In genomic region chr12:93039062-93039461, GRCh38 we compare ENCODE assay signal across 24 cellular contexts.
"Had no signal": no experiment of that assay in that cellular context is flagged by ENCODE, and none has a peak within 500 bp of the region (broad histone marks: within the 10 kb centered on the region; RNA-seq: fewer than 3 reads in every experiment).

No MANE protein-coding gene starts in this region.

- H3K9me3 Mint-ChIP-seq: activated CD4-positive, alpha-beta memory T cell treated with anti-CD3 and anti-CD28 coated beads, Interleukin-2, amount 10 ng/mL, durations not matched to agents 7 days and 5 days; activated CD4-positive, alpha-beta T cell treated with anti-CD3 and anti-CD28 coated beads, Interleukin-2, amount 10 ng/mL, durations not matched to agents 24 days and 14 days; stimulated activated naive CD8-positive, alpha-beta T cell treated with anti-CD3 and anti-CD28 coated beads, Interleukin-15, Interleukin-2, amounts not matched to agents 100 ng/mL and 50 ng/mL, for 24 hours had no signal

- H3K27ac Mint-ChIP-seq: activated CD4-positive, alpha-beta memory T cell treated with anti-CD3 and anti-CD28 coated beads, Interleukin-2, amount 10 ng/mL, durations not matched to agents 7 days and 5 days; activated CD4-positive, alpha-beta T cell treated with anti-CD3 and anti-CD28 coated beads, Interleukin-2, amount 10 ng/mL, durations not matched to agents 24 days and 14 days; activated naive CD4-positive, alpha-beta T cell treated with anti-CD3 and anti-CD28 coated beads, Interleukin-2, amount 50 U/mL, for 24 hours; stimulated activated naive CD8-positive, alpha-beta T cell treated with anti-CD3 and anti-CD28 coated beads, Interleukin-15, Interleukin-2, amounts not matched to agents 100 ng/mL and 50 ng/mL, for 24 hours had no signal

- H3K36me3 ChIP-seq: gastrocnemius medialis, tibial artery had no signal

- DNase-seq: activated CD4-positive, alpha-beta memory T cell treated with anti-CD3 and anti-CD28 coated beads, Interleukin-2, amount 10 ng/mL, durations not matched to agents 7 days and 5 days; activated CD4-positive, alpha-beta T cell treated with anti-CD3 and anti-CD28 coated beads, Interleukin-2, amount 10 ng/mL, durations not matched to agents 24 days and 14 days; activated gamma-delta T cell treated with Interleukin-2 at 50 U/mL for 16 hours; anterior cingulate cortex; body of pancreas; central memory CD4-positive, alpha-beta T cell; effector memory CD4-positive, alpha-beta T cell; gastrocnemius medialis; hypothalamus; islet precursor cell; left colon; mesenchymal stem cell; mucosa of descending colon; nucleus accumbens; right cardiac atrium; stimulated activated CD4-positive, alpha-beta T cell treated with anti-CD3 and anti-CD28 coated beads, Interleukin-12 subunit alpha, Interleukin-12 subunit beta, amount 100 ng/mL, for 4 hours; stimulated activated CD4-positive, alpha-beta T cell treated with anti-CD3 and anti-CD28 coated beads, Interleukin-4, amount 100 ng/mL, for 4 hours; tibial artery had no signal

- H3K27me3 ChIP-seq: body of pancreas, gastrocnemius medialis, tibial artery had no signal

- H3K36me3 Mint-ChIP-seq: activated naive CD4-positive, alpha-beta T cell treated with anti-CD3 and anti-CD28 coated beads, Interleukin-2, amount 50 U/mL, for 24 hours had no signal

- ATAC-seq: activated CD4-positive, CD25-positive, alpha-beta regulatory T cell treated with anti-CD3 and anti-CD28 coated beads, Interleukin-2, amount 50 U/mL, for 24 hours; body of pancreas; esophagus mucosa; gastrocnemius medialis; left colon; mucosa of descending colon; right cardiac atrium had no signal

- H3K9ac ChIP-seq: parathyroid adenoma had no signal

- H3K27ac ChIP-seq: body of pancreas, gastrocnemius medialis, parathyroid adenoma, tibial artery, VCaP had no signal

- H3K9me3 ChIP-seq: body of pancreas, gastrocnemius medialis, mucosa of descending colon, tibial artery had no signal

- H3K4me1 Mint-ChIP-seq: activated CD4-positive, alpha-beta memory T cell treated with anti-CD3 and anti-CD28 coated beads, Interleukin-2, amount 10 ng/mL, durations not matched to agents 7 days and 5 days; activated CD4-positive, alpha-beta T cell treated with anti-CD3 and anti-CD28 coated beads, Interleukin-2, amount 10 ng/mL, durations not matched to agents 24 days and 14 days; activated naive CD4-positive, alpha-beta T cell treated with anti-CD3 and anti-CD28 coated beads, Interleukin-2, amount 50 U/mL, for 24 hours had no signal

- H3K4me1 ChIP-seq: body of pancreas, gastrocnemius medialis, parathyroid adenoma, tibial artery had no signal

- H2AFZ ChIP-seq: parathyroid adenoma had no signal

- H3K4me3 Mint-ChIP-seq: activated CD4-positive, alpha-beta memory T cell treated with anti-CD3 and anti-CD28 coated beads, Interleukin-2, amount 10 ng/mL, durations not matched to agents 7 days and 5 days; activated CD4-positive, alpha-beta T cell treated with anti-CD3 and anti-CD28 coated beads, Interleukin-2, amount 10 ng/mL, durations not matched to agents 24 days and 14 days; activated naive CD4-positive, alpha-beta T cell treated with anti-CD3 and anti-CD28 coated beads, Interleukin-2, amount 50 U/mL, for 24 hours; stimulated activated naive CD8-positive, alpha-beta T cell treated with anti-CD3 and anti-CD28 coated beads, Interleukin-15, Interleukin-2, amounts not matched to agents 100 ng/mL and 50 ng/mL, for 24 hours had no signal

- H3K4me3 ChIP-seq: body of pancreas, gastrocnemius medialis, mucosa of descending colon, tibial artery had no signal
